Comparison of ENCODE assay signal across 1 cellular context in genomic region chr5:124651663-124652513, GRCh38.
TF ChIP-seq lines count a peak whose summit lies in the region.

No MANE protein-coding gene starts in this region.

TF ChIP-seq in GM12878, 131 proteins besides CTCF, POLR2A, EP300 and RAD21 (continued from another document and continues in another):
- no peak for TF ChIP-seq IRF3 (IDR thresholded peaks at IDR 0.05)
- peak; percentile 67 to 70; a peak in 3 of 4 replicates for TF ChIP-seq IKZF2 (IDR thresholded peaks at IDR 0.05)
- no peak; the same call in 1 of the 2 replicates for TF ChIP-seq SMC3 (IDR thresholded peaks at IDR 0.05; ENCODE audit: borderline replicate concordance, low read length)
- no peak for TF ChIP-seq STAT1 (conservative IDR thresholded peaks at IDR 0.05)
- TF ChIP-seq HSF1 (IDR thresholded peaks at IDR 0.05; ENCODE audit: low read depth, low read length): no peak
- TF ChIP-seq PAX5 (IDR thresholded peaks at IDR 0.05; ENCODE audit: borderline replicate concordance, low read depth, low read length): no peak
- TF ChIP-seq ZBTB40 (IDR thresholded peaks at IDR 0.05; ENCODE audit: borderline replicate concordance): no peak
- TF ChIP-seq CBX5 (IDR thresholded peaks at IDR 0.05; ENCODE audit: low read depth): 0 out of 2 replicates have a peak, but pooled peaks have one; percentile 43
- TF ChIP-seq TBL1XR1 (IDR thresholded peaks at IDR 0.05; ENCODE audit: low read depth, low read length): no peak
- TF ChIP-seq SIX5 (IDR thresholded peaks at IDR 0.05; ENCODE audit: low read depth, low read length, severe bottlenecking): no peak
- peak; percentile 79 for TF ChIP-seq PKNOX1 (IDR thresholded peaks at IDR 0.05)
- TF ChIP-seq EED (IDR thresholded peaks at IDR 0.05; ENCODE audit: low read depth): peak; percentile 40; the same call in 1 of the 2 replicates
- peak; percentile 25 for TF ChIP-seq FOS (IDR thresholded peaks at IDR 0.05; ENCODE audit: borderline replicate concordance, extremely low read depth, insufficient read length)
- no peak for TF ChIP-seq NR2C1 (IDR thresholded peaks at IDR 0.05)
- TF ChIP-seq HDGF (IDR thresholded peaks at IDR 0.05): no peak
- no peak for TF ChIP-seq CBFB (IDR thresholded peaks at IDR 0.05; ENCODE audit: low read depth)
- TF ChIP-seq SRF (IDR thresholded peaks at IDR 0.05; ENCODE audit: low read depth in 2 of 2, low read length in 2 of 2): no peak
- TF ChIP-seq ESRRA (IDR thresholded peaks at IDR 0.05; ENCODE audit: low read length): no peak
- TF ChIP-seq ZNF384 (IDR thresholded peaks at IDR 0.05; ENCODE audit: borderline replicate concordance, low read depth, low read length): no peak
- TF ChIP-seq IRF5 (IDR thresholded peaks at IDR 0.05; ENCODE audit: borderline replicate concordance): no peak
- TF ChIP-seq CREB1 (IDR thresholded peaks at IDR 0.05; ENCODE audit: low read depth): no peak
- TF ChIP-seq ZBTB4 (CRISPR knock-in tag; IDR thresholded peaks at IDR 0.05): no peak
- TF ChIP-seq BCL11A (IDR thresholded peaks at IDR 0.05; ENCODE audit: low read depth, low read length): no peak
- TF ChIP-seq ZSCAN29 (IDR thresholded peaks at IDR 0.05): no peak
- no peak for TF ChIP-seq SP1 (IDR thresholded peaks at IDR 0.05; ENCODE audit: low read depth, low read length)
- no peak for TF ChIP-seq YY1 (IDR thresholded peaks at IDR 0.05; ENCODE audit: low read depth, low read length)
- TF ChIP-seq BCLAF1 (IDR thresholded peaks at IDR 0.05): no peak
- no peak for TF ChIP-seq MAX (IDR thresholded peaks at IDR 0.05; ENCODE audit: low read depth, low read length)
- no peak for TF ChIP-seq RAD51 (IDR thresholded peaks at IDR 0.05)
- 0 out of 2 replicates have a peak, but pooled peaks have one; percentile 28 for TF ChIP-seq IRF4 (IDR thresholded peaks at IDR 0.05; ENCODE audit: low read depth, low read length)
- no peak for TF ChIP-seq TARDBP (IDR thresholded peaks at IDR 0.05; ENCODE audit: borderline replicate concordance)
- peak; percentile 89 for TF ChIP-seq DPF2 (IDR thresholded peaks at IDR 0.05)
- TF ChIP-seq BRCA1 (IDR thresholded peaks at IDR 0.05; ENCODE audit: low read depth, low read length): no peak
- TF ChIP-seq MEF2B (IDR thresholded peaks at IDR 0.05; ENCODE audit: partially characterized antibody, poor library complexity, severe bottlenecking): peak; percentile 33
- no peak for TF ChIP-seq TCF12 (IDR thresholded peaks at IDR 0.05; ENCODE audit: low read depth, low read length)
- no peak for TF ChIP-seq FOXM1 (IDR thresholded peaks at IDR 0.05; ENCODE audit: low read depth, low read length)
- peak; percentile 79; the same call in 1 of the 2 replicates for TF ChIP-seq BACH1 (IDR thresholded peaks at IDR 0.05; ENCODE audit: borderline replicate concordance)
- TF ChIP-seq EGR1 (IDR thresholded peaks at IDR 0.05; ENCODE audit: borderline replicate concordance in 1 of 2, low read depth in 2 of 2, low read length in 2 of 2): no peak
- no peak for TF ChIP-seq MEF2A (IDR thresholded peaks at IDR 0.05; ENCODE audit: insufficient read depth, low read depth, low read length)
- TF ChIP-seq HCFC1 (IDR thresholded peaks at IDR 0.05; ENCODE audit: low read length): no peak
- no peak for TF ChIP-seq RFX5 (IDR thresholded peaks at IDR 0.05; ENCODE audit: low read depth, low read length)
- TF ChIP-seq SMAD5 (IDR thresholded peaks at IDR 0.05; ENCODE audit: low read depth): no peak
- TF ChIP-seq NFIC (IDR thresholded peaks at IDR 0.05; ENCODE audit: low read depth, low read length): no peak
- TF ChIP-seq ZBTB33 (IDR thresholded peaks at IDR 0.05): no peak
- no peak; the same call in 1 of the 2 replicates for TF ChIP-seq ATF7 (IDR thresholded peaks at IDR 0.05; ENCODE audit: low read depth)
- TF ChIP-seq BCL3 (IDR thresholded peaks at IDR 0.05; ENCODE audit: borderline replicate concordance, insufficient read depth, low read depth, low read length, poor library complexity, severe bottlenecking): no peak
- no peak for TF ChIP-seq MTA3 (IDR thresholded peaks at IDR 0.05; ENCODE audit: borderline replicate concordance, low read length)
